ENCODE assay signal across 11 cellular contexts in genomic region chr10:70283445-70284399, GRCh38. TPM values are rescaled to one million over a fixed set of nuclear protein-coding genes. Genes with fewer than 3 reads are reported as not detected.
DNase-seq lines count a peak whose midpoint lies in the region; ATAC-seq and TF ChIP-seq lines count a peak whose summit lies in the region.
"Had no signal": no experiment of that assay in that cellular context is flagged by ENCODE, and none has a peak within 500 bp of the region (broad histone marks: within the 10 kb centered on the region; RNA-seq: fewer than 3 reads in every experiment).

Gene NPFFR1, minus strand, starts transcription at chr10:70284004. Its CDS starts 328 bp downstream, at chr10:70283676.

- dilution Hi-C loops in mammary epithelial cell (cut with HindIII; ENCODE audit: low sequenced_read_pairs) = no loop called here

- no peak within 1 kb of the TSS for H3K4me3 ChIP-seq in mammary epithelial cell (replicated peaks in 1 of 3; ENCODE audit: insufficient read depth in 1 of 3, low read depth in 2 of 3, low read length in 3 of 3)
- peak within 1 kb of the TSS; percentile 31 for H3K4me3 ChIP-seq in kidney epithelial cell (ENCODE audit: low read depth, low read length)
- peak within 1 kb of the TSS; percentile 17 to 44 (median 25) for H3K4me3 ChIP-seq in stomach
- H3K4me3 ChIP-seq: SJSA1 had no signal

- H3K4me2 ChIP-seq in mammary epithelial cell (ENCODE audit: insufficient read depth, low read depth, low read length) = peak within 1 kb of the TSS; percentile 30

- BruUV-seq in mammary epithelial cell (replicated peaks; lab: Mats Ljungman, UMichigan) = no TSS peak

- 62% methylated on average over 4 of the region's 63 CpGs for WGBS in mammary epithelial cell (ENCODE audit: low coverage, missing lambda C conversion rate)
- 9 to 17% (median 12%) methylated on average over 20 to 63 of the region's 63 CpGs for WGBS in stomach, 5 donors

- H3K36me3 ChIP-seq in mammary epithelial cell (ENCODE audit: insufficient read depth, low read length) = no peaks in the 10 kb centered on the region
- H3K36me3 ChIP-seq in kidney epithelial cell (ENCODE audit: control insufficient read depth, insufficient read depth, low read length) = no peaks in the 10 kb centered on the region
- no peaks in the 10 kb centered on the region for H3K36me3 ChIP-seq in stomach
- H3K36me3 ChIP-seq: SJSA1 had no signal

- no peaks in the 10 kb centered on the region for H3K4me1 ChIP-seq in mammary epithelial cell (ENCODE audit: insufficient read depth, low read length)
- H3K4me1 ChIP-seq in stomach = peaks cover 8 to 11% (median 9%) of the 10 kb centered on the region in 4 donors
- H3K4me1 ChIP-seq: SJSA1 had no signal

- H3K9me3 ChIP-seq in mammary epithelial cell (replicated peaks; ENCODE audit: insufficient read depth, low read length) (no peaks in the 10 kb centered on the region), stomach (peaks cover 0 to 4% (median 0%) of the 10 kb centered on the region in 4 donors)
- H3K9me3 ChIP-seq: SJSA1 had no signal

- TF ChIP-seq POLR2A in stomach (IDR thresholded peaks at IDR 0.05) = no peak

- H3K79me2 ChIP-seq in mammary epithelial cell (ENCODE audit: insufficient read depth, low read length) = no peaks in the 10 kb centered on the region

- CTCF ChIA-PET in mammary epithelial cell (lab: Charles Lee; ENCODE audit: low non-redundant PET) = no interaction called here

- DNase-seq in NCI-H1436 (lab: John Stamatoyannopoulos, UW) (peak; percentile 47), NCI-H1436 treated with DMSO at 0.1 percent for 48 hours (lab: John Stamatoyannopoulos, UW) (no peak), mammary epithelial cell (no peak), kidney epithelial cell (ENCODE audit: low read depth) (no peak), stomach (no peak), DMS153 (lab: John Stamatoyannopoulos, UW) (no peak), NCI-H1048 (lab: John Stamatoyannopoulos, UW) (no peak)
- DNase-seq: KG1; stimulated activated CD4-positive, alpha-beta T cell treated with anti-CD3 and anti-CD28 coated beads, Interleukin-4, amount 100 ng/mL, for 1 hour had no signal

- H3K27ac ChIP-seq in mammary epithelial cell (ENCODE audit: insufficient read depth, low read depth, low read length) = no peak within 1 kb of the TSS
- H3K27ac ChIP-seq in stomach = no peak within 1 kb of the TSS
- H3K27ac ChIP-seq: SJSA1 had no signal

- H4K20me1 ChIP-seq in mammary epithelial cell (ENCODE audit: insufficient read depth, low read length) = no peaks in the 10 kb centered on the region

- no peak within 1 kb of the TSS for H3K9ac ChIP-seq in mammary epithelial cell (ENCODE audit: insufficient read depth, low read length)

- no peak within 1 kb of the TSS for H2AFZ ChIP-seq in mammary epithelial cell (ENCODE audit: low read depth, low read length)

- H3K27me3 ChIP-seq in mammary epithelial cell (ENCODE audit: insufficient read depth, low read length) (peaks cover 8% of the 10 kb centered on the region), kidney epithelial cell (ENCODE audit: control insufficient read depth, insufficient read depth, low read length) (peaks cover 27% of the 10 kb centered on the region), stomach (peaks cover 4 to 75% (median 29%) of the 10 kb centered on the region in 3 donors)

- ATAC-seq in HG03342 (IDR thresholded peaks at IDR 0.05; ENCODE audit: unreplicated experiment) = no peak

- in situ Hi-C loops in mammary epithelial cell (cut with MboI; ENCODE audit: low sequenced_read_pairs in 2 of 2) = no loop called here

- TF ChIP-seq CTCF in mammary epithelial cell (conservative IDR thresholded peaks at IDR 0.05 in 1 of 2, IDR thresholded peaks at IDR 0.05 in 1 of 2; ENCODE audit: extremely low read depth in 1 of 2, insufficient read depth in 1 of 2, low read depth in 1 of 2, low read length in 2 of 2) (no peak), kidney epithelial cell (IDR thresholded peaks at IDR 0.05; ENCODE audit: insufficient read depth, low read length, poor library complexity, severe bottlenecking) (no peak), stomach (IDR thresholded peaks at IDR 0.05) (no peak)

- intact Hi-C loops in mammary epithelial cell (cut with micrococcal nuclease) = no loop called here
- intact Hi-C loops in stomach (cut with DNase I; ENCODE audit: low total_unique reads) = no loop called here

- TF ChIP-seq EP300 in stomach (IDR thresholded peaks at IDR 0.05) = no peak

RNA-seq across cellular contexts. Expression of gene NPFFR1, which starts in this region (rescaled TPM):
- total RNA-seq in mammary epithelial cell (under 1 TPM in 1 of 2 donors, not detected in 1; under 0.01 TPM), kidney epithelial cell (0.04 and 0.21 TPM in 2 replicates), stomach (under 1 TPM in 2 of 5 donors, not detected in 3; under 0.01 to 0.45 TPM)
- polyA plus RNA-seq in mammary epithelial cell (0.01 TPM), stomach (under 1 TPM in 1 of 3 donors, not detected in 2; 0.05 TPM)
- not detected for polyA minus RNA-seq in mammary epithelial cell
- total RNA-seq: SJSA1 had no signal

Comparison
In these comparisons a context has a peak if more than half of its experiments do, and no peak if none do; other contexts are left out.
1. H3K4me3 ChIP-seq: peak in kidney epithelial cell (single experiment) and stomach (4 of 4); none in mammary epithelial cell (0 of 3).